1 cellular context compared by ENCODE assay signal in the genomic region with DNA sequence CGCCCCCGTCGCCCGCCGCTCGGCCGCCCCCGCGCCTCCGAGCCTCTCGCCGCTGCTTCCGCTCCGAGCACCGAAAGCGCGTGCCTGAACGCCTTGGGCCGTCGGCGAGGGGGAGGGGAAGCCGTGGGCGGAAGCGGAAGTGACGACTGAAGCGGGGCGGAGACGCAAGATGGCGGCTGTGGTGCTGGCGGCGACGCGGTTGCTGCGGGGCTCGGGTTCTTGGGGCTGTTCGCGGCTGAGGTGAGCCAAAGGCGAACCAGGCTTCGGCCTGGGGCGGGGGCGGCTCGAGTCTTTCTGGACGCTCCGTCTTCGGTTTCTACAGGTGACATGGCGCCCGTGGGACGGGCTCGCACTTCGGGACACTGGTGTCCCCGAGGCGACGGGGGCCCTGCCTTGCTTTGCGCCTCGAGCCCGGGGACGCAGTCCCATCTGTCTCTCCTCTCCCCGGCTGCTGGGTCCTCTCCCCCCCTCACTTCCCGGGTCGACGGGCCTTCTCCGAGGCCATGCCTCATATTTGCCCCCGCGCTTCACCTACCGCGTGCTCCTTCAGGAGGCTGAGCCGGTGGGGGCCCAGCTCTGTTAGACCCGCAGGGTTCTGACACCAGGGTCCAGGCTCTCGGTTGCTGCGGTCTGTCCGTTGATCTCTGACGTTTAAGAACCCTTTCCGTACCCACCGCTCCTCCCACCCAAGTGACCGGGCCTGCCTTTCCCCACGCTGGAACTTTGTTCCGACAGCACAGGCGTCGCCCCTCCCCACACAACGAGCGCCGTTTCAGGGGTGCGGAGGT.
TF ChIP-seq lines count a peak whose summit lies in the region.

A gene with protein sequence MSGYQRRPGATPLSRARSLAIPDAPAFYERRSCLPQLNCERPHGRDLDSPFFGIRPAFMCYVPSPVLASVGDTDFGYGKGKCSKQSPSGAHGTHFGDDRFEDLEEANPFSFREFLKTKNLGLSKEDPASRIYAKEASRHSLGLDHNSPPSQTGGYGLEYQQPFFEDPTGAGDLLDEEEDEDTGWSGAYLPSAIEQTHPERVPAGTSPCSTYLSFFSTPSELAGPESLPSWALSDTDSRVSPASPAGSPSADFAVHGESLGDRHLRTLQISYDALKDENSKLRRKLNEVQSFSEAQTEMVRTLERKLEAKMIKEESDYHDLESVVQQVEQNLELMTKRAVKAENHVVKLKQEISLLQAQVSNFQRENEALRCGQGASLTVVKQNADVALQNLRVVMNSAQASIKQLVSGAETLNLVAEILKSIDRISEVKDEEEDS (minus strand): TSS at position 115 of the 788 bp plus-strand sequence. CDS start 217 bp downstream, outside the sequence.
A gene with protein sequence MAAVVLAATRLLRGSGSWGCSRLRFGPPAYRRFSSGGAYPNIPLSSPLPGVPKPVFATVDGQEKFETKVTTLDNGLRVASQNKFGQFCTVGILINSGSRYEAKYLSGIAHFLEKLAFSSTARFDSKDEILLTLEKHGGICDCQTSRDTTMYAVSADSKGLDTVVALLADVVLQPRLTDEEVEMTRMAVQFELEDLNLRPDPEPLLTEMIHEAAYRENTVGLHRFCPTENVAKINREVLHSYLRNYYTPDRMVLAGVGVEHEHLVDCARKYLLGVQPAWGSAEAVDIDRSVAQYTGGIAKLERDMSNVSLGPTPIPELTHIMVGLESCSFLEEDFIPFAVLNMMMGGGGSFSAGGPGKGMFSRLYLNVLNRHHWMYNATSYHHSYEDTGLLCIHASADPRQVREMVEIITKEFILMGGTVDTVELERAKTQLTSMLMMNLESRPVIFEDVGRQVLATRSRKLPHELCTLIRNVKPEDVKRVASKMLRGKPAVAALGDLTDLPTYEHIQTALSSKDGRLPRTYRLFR (plus strand): TSS at position 159 of the 788 bp plus-strand sequence. CDS start 11 bp downstream, at position 170.

TF ChIP-seq in Ishikawa, 13 proteins besides CTCF, POLR2A, EP300 and RAD21 (continued from another document):
- TF ChIP-seq, protein P1, sequence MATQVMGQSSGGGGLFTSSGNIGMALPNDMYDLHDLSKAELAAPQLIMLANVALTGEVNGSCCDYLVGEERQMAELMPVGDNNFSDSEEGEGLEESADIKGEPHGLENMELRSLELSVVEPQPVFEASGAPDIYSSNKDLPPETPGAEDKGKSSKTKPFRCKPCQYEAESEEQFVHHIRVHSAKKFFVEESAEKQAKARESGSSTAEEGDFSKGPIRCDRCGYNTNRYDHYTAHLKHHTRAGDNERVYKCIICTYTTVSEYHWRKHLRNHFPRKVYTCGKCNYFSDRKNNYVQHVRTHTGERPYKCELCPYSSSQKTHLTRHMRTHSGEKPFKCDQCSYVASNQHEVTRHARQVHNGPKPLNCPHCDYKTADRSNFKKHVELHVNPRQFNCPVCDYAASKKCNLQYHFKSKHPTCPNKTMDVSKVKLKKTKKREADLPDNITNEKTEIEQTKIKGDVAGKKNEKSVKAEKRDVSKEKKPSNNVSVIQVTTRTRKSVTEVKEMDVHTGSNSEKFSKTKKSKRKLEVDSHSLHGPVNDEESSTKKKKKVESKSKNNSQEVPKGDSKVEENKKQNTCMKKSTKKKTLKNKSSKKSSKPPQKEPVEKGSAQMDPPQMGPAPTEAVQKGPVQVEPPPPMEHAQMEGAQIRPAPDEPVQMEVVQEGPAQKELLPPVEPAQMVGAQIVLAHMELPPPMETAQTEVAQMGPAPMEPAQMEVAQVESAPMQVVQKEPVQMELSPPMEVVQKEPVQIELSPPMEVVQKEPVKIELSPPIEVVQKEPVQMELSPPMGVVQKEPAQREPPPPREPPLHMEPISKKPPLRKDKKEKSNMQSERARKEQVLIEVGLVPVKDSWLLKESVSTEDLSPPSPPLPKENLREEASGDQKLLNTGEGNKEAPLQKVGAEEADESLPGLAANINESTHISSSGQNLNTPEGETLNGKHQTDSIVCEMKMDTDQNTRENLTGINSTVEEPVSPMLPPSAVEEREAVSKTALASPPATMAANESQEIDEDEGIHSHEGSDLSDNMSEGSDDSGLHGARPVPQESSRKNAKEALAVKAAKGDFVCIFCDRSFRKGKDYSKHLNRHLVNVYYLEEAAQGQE (IDR thresholded peaks at IDR 0.05; ENCODE audit: low read depth): no peak
